ENCODE assay signal across 14 cellular contexts in genomic region chr3:113985526-113985925, GRCh38. TPM values are rescaled to one million over a fixed set of nuclear protein-coding genes. Genes with fewer than 3 reads are reported as not detected.
A peak's percentile ranks its signal among the peaks of the same experiment; 100 is the strongest.
DNase-seq lines count a peak whose midpoint lies in the region; ATAC-seq and TF ChIP-seq lines count a peak whose summit lies in the region.
"Had no signal": no experiment of that assay in that cellular context is flagged by ENCODE, and none has a peak within 500 bp of the region (broad histone marks: within the 10 kb centered on the region; RNA-seq: fewer than 3 reads in every experiment).

No MANE protein-coding gene starts in this region.

- peak; percentile 48 for DNase-seq in SIG-M5 treated with dmso at 0.1 percent for 504 hours (lab: John Stamatoyannopoulos, UW; ENCODE audit: unreplicated experiment)
- no peak for DNase-seq in SIG-M5 (lab: John Stamatoyannopoulos, UW)
- peak; percentile 8 for DNase-seq in NOMO-1 treated with dmso at 0.1 percent for 144 hours (lab: John Stamatoyannopoulos, UW; ENCODE audit: unreplicated experiment)
- DNase-seq in renal cortical epithelial cell (ENCODE audit: low read depth): peak; percentile 3
- no peak for DNase-seq in upper lobe of right lung
- no peak for DNase-seq in AG20443 (ENCODE audit: low spot score)
- DNase-seq in T1000 (lab: John Stamatoyannopoulos, UW): no peak
- DNase-seq: activated CD4-positive, CD25-positive, alpha-beta regulatory T cell; activated naive CD8-positive, alpha-beta T cell treated with anti-CD3 and anti-CD28 coated beads, Interleukin-2, amount 10 ng/mL, durations not matched to agents 7 days and 5 days; NCI-H1105; stimulated activated CD4-positive, alpha-beta T cell treated with anti-CD3 and anti-CD28 coated beads, Interleukin-4, amount 100 ng/mL, for 24 hours had no signal

- H3K36me3 ChIP-seq in upper lobe of right lung: no peaks in the 10 kb centered on the region

- no peak overlapping the region for H3K27ac ChIP-seq in upper lobe of right lung
- H3K27ac ChIP-seq: 22Rv1, tibial nerve had no signal

- intact Hi-C loops in upper lobe of right lung (cut with DNase I): no loop called here

- H3K4me3 ChIP-seq in upper lobe of right lung: no peak overlapping the region
- H3K4me3 ChIP-seq: tibial nerve had no signal

- TF ChIP-seq CTCF in upper lobe of right lung (IDR thresholded peaks at IDR 0.05): no peak

- no peaks in the 10 kb centered on the region for H3K4me1 ChIP-seq in upper lobe of right lung
- H3K4me1 ChIP-seq: tibial nerve had no signal

- H3K27me3 ChIP-seq in upper lobe of right lung: no peaks in the 10 kb centered on the region
- H3K27me3 ChIP-seq: tibial nerve had no signal

- ATAC-seq in HG02938 (IDR thresholded peaks at IDR 0.05; ENCODE audit: unreplicated experiment) (peak; percentile 87), upper lobe of right lung (no peak)

- H3K9me3 ChIP-seq in upper lobe of right lung: no peaks in the 10 kb centered on the region

RNA-seq across cellular contexts. Expression of gene ZDHHC23, which starts 37.7 kb away (rescaled TPM):
- 6.6 and 14.6 TPM in 2 replicates for total RNA-seq in renal cortical epithelial cell
- 15.0 TPM for total RNA-seq in upper lobe of right lung

Comparison
In these comparisons a context has a peak if more than half of its experiments do, and no peak if none do; other contexts are left out.
1. DNase-seq: peak in SIG-M5 treated with dmso at 0.1 percent for 504 hours (single experiment), NOMO-1 treated with dmso at 0.1 percent for 144 hours (single experiment) and renal cortical epithelial cell (single experiment); none in SIG-M5 (single experiment), upper lobe of right lung (single experiment), AG20443 (single experiment) and T1000 (single experiment).